Comparison of ENCODE assay signal across 16 cellular contexts in genomic region chr11:67393437-67393836, GRCh38. TPM values are rescaled to one million over a fixed set of nuclear protein-coding genes. Genes with fewer than 3 reads are reported as not detected.
DNase-seq lines count a peak whose midpoint lies in the region; ATAC-seq and TF ChIP-seq lines count a peak whose summit lies in the region.
"Had no signal": no experiment of that assay in that cellular context is flagged by ENCODE, and none has a peak within 500 bp of the region (broad histone marks: within the 10 kb centered on the region; RNA-seq: fewer than 3 reads in every experiment).

No MANE protein-coding gene starts in this region.

- CTCF ChIA-PET in activated naive CD4-positive, alpha-beta T cell treated with anti-CD3 and anti-CD28 coated beads for 36 hours (lab: Charles Lee) = interaction anchor here (0.8 to 1.0 kb wide), 2 partner anchors 9 to 27 kb away, joined by 3 read pairs; no protein-coding TSS in a partner anchor
- CTCF ChIA-PET in activated CD8-positive, alpha-beta T cell treated with anti-CD3 and anti-CD28 coated beads for 36 hours (lab: Charles Lee) = interaction anchor here (6.1 kb wide), 1 partner anchor 11 kb away, joined by 36 read pairs; no protein-coding TSS in a partner anchor

- H3K27ac Mint-ChIP-seq in activated naive CD4-positive, alpha-beta T cell treated with anti-CD3 and anti-CD28 coated beads for 36 hours = no peak overlapping the region
- no peak overlapping the region for H3K27ac Mint-ChIP-seq in activated naive CD4-positive, alpha-beta T cell treated with anti-CD3 and anti-CD28 coated beads, Interleukin-2, amount 50 U/mL, for 72 hours
- H3K27ac Mint-ChIP-seq in activated CD8-positive, alpha-beta T cell treated with anti-CD3 and anti-CD28 coated beads for 36 hours = peak overlapping the region; percentile 35
- peak overlapping the region; percentile 17 for H3K27ac Mint-ChIP-seq in memory B cell
- no peak overlapping the region for H3K27ac Mint-ChIP-seq in stimulated activated naive CD8-positive, alpha-beta T cell treated with anti-CD3 and anti-CD28 coated beads, Interleukin-15, Interleukin-2, amounts not matched to agents 100 ng/mL and 50 ng/mL, for 24 hours

- POLR2A ChIA-PET in activated CD8-positive, alpha-beta T cell treated with anti-CD3 and anti-CD28 coated beads for 36 hours (lab: Charles Lee) = interaction anchor here (1.3 to 7.9 kb wide), 6 partner anchors 8 to 44 kb away, joined by 5 to 40 read pairs (median 16); partner anchors contain the start of genes POLD4, PPP1CA, PTPRCAP and RPS6KB2

- no peak for TF ChIP-seq CTCF in activated CD8-positive, alpha-beta T cell treated with anti-CD3 and anti-CD28 coated beads for 36 hours (IDR thresholded peaks at IDR 0.05)

- DNase-seq in activated naive CD4-positive, alpha-beta T cell treated with anti-CD3 and anti-CD28 coated beads for 36 hours = no peak
- DNase-seq in activated naive CD4-positive, alpha-beta T cell treated with anti-CD3 and anti-CD28 coated beads, Interleukin-2, amount 50 U/mL, for 72 hours (ENCODE audit: low spot score in 2 of 2) = no peak
- DNase-seq in activated CD8-positive, alpha-beta T cell treated with anti-CD3 and anti-CD28 coated beads for 36 hours = no peak
- no peak for DNase-seq in memory B cell (ENCODE audit: low spot score in 2 of 2)
- no peak for DNase-seq in NCI-H146 (lab: John Stamatoyannopoulos, UW)
- DNase-seq in activated CD4-positive, alpha-beta T cell treated with anti-CD3 and anti-CD28 coated beads for 4 hours = no peak
- DNase-seq: hypothalamus, NCI-H187 treated with DMSO at 0.1 percent for 48 hours, PC-3, SK-N-SH had no signal

- H3K4me3 Mint-ChIP-seq in activated naive CD4-positive, alpha-beta T cell treated with anti-CD3 and anti-CD28 coated beads for 36 hours = peak overlapping the region; percentile 86
- H3K4me3 Mint-ChIP-seq in activated CD8-positive, alpha-beta T cell treated with anti-CD3 and anti-CD28 coated beads for 36 hours = peak overlapping the region; percentile 92
- H3K4me3 Mint-ChIP-seq in memory B cell = peak overlapping the region; percentile 70
- H3K4me3 Mint-ChIP-seq in stimulated activated naive CD8-positive, alpha-beta T cell treated with anti-CD3 and anti-CD28 coated beads, Interleukin-15, Interleukin-2, amounts not matched to agents 100 ng/mL and 50 ng/mL, for 24 hours = peak overlapping the region; percentile 93

- peaks cover 47% of the 10 kb centered on the region for H3K4me1 Mint-ChIP-seq in activated naive CD4-positive, alpha-beta T cell treated with anti-CD3 and anti-CD28 coated beads for 36 hours (ENCODE audit: low read depth)
- peaks cover 46% of the 10 kb centered on the region for H3K4me1 Mint-ChIP-seq in activated CD8-positive, alpha-beta T cell treated with anti-CD3 and anti-CD28 coated beads for 36 hours (ENCODE audit: low read depth)
- peaks cover 42% of the 10 kb centered on the region for H3K4me1 Mint-ChIP-seq in memory B cell
- H3K4me1 Mint-ChIP-seq in stimulated activated naive CD8-positive, alpha-beta T cell treated with anti-CD3 and anti-CD28 coated beads, Interleukin-15, Interleukin-2, amounts not matched to agents 100 ng/mL and 50 ng/mL, for 24 hours (ENCODE audit: low read depth) = peaks cover 56% of the 10 kb centered on the region

- H3K27me3 Mint-ChIP-seq in activated naive CD4-positive, alpha-beta T cell treated with anti-CD3 and anti-CD28 coated beads for 36 hours (ENCODE audit: low read depth) = no peaks in the 10 kb centered on the region
- no peaks in the 10 kb centered on the region for H3K27me3 Mint-ChIP-seq in activated CD8-positive, alpha-beta T cell treated with anti-CD3 and anti-CD28 coated beads for 36 hours
- no peaks in the 10 kb centered on the region for H3K27me3 Mint-ChIP-seq in memory B cell
- no peaks in the 10 kb centered on the region for H3K27me3 Mint-ChIP-seq in stimulated activated naive CD8-positive, alpha-beta T cell treated with anti-CD3 and anti-CD28 coated beads, Interleukin-15, Interleukin-2, amounts not matched to agents 100 ng/mL and 50 ng/mL, for 24 hours

- intact Hi-C loops in activated naive CD4-positive, alpha-beta T cell treated with anti-CD3 and anti-CD28 coated beads for 36 hours (cut with micrococcal nuclease) = loop anchor here (5.0 kb wide), 1 partner anchor 151 kb away; no protein-coding TSS in a partner anchor
- intact Hi-C loops in activated CD8-positive, alpha-beta T cell treated with anti-CD3 and anti-CD28 coated beads for 36 hours (cut with micrococcal nuclease) = no loop called here

- H3K9me3 Mint-ChIP-seq in activated naive CD4-positive, alpha-beta T cell treated with anti-CD3 and anti-CD28 coated beads for 36 hours = no peaks in the 10 kb centered on the region
- no peaks in the 10 kb centered on the region for H3K9me3 Mint-ChIP-seq in activated naive CD4-positive, alpha-beta T cell treated with anti-CD3 and anti-CD28 coated beads, Interleukin-2, amount 50 U/mL, for 72 hours
- no peaks in the 10 kb centered on the region for H3K9me3 Mint-ChIP-seq in activated CD8-positive, alpha-beta T cell treated with anti-CD3 and anti-CD28 coated beads for 36 hours
- H3K9me3 Mint-ChIP-seq in memory B cell = no peaks in the 10 kb centered on the region
- H3K9me3 Mint-ChIP-seq in stimulated activated naive CD8-positive, alpha-beta T cell treated with anti-CD3 and anti-CD28 coated beads, Interleukin-15, Interleukin-2, amounts not matched to agents 100 ng/mL and 50 ng/mL, for 24 hours = no peaks in the 10 kb centered on the region

- ATAC-seq in activated naive CD4-positive, alpha-beta T cell treated with anti-CD3 and anti-CD28 coated beads, Interleukin-2, amount 50 U/mL, for 72 hours = no peak
- no peak for ATAC-seq in activated CD8-positive, alpha-beta T cell treated with anti-CD3 and anti-CD28 coated beads for 36 hours
- ATAC-seq in memory B cell (ENCODE audit: low read depth) (no peak), HG02763 (IDR thresholded peaks at IDR 0.05; ENCODE audit: unreplicated experiment) (no peak)
- ATAC-seq: left lung, PC-3 had no signal

- peaks cover 13% of the 10 kb centered on the region for H3K36me3 Mint-ChIP-seq in activated naive CD4-positive, alpha-beta T cell treated with anti-CD3 and anti-CD28 coated beads for 36 hours (ENCODE audit: low read depth)
- H3K36me3 Mint-ChIP-seq in activated naive CD4-positive, alpha-beta T cell treated with anti-CD3 and anti-CD28 coated beads, Interleukin-2, amount 50 U/mL, for 72 hours = peaks cover 9 to 16% of the 10 kb centered on the region in 2 donors
- peaks cover 24% of the 10 kb centered on the region for H3K36me3 Mint-ChIP-seq in activated CD8-positive, alpha-beta T cell treated with anti-CD3 and anti-CD28 coated beads for 36 hours (ENCODE audit: low read depth)
- peaks cover 6% of the 10 kb centered on the region for H3K36me3 Mint-ChIP-seq in memory B cell
- H3K36me3 Mint-ChIP-seq in stimulated activated naive CD8-positive, alpha-beta T cell treated with anti-CD3 and anti-CD28 coated beads, Interleukin-15, Interleukin-2, amounts not matched to agents 100 ng/mL and 50 ng/mL, for 24 hours (ENCODE audit: low read depth) = peaks cover 18% of the 10 kb centered on the region

RNA-seq across cellular contexts. Expression of gene RAD9A, which starts 1.7 kb away (rescaled TPM):
- 10 to 100 TPM; 29.5 to 30.7 TPM for total RNA-seq in activated naive CD4-positive, alpha-beta T cell treated with anti-CD3 and anti-CD28 coated beads for 36 hours
- total RNA-seq in activated naive CD4-positive, alpha-beta T cell treated with anti-CD3 and anti-CD28 coated beads, Interleukin-2, amount 50 U/mL, for 72 hours = 10 to 100 TPM; 35.6 to 53.7 TPM
- total RNA-seq in activated CD8-positive, alpha-beta T cell treated with anti-CD3 and anti-CD28 coated beads for 36 hours = 10 to 100 TPM; 29.7 to 30.6 TPM

RNA-seq across cellular contexts. Expression of gene PPP1CA, which starts 8.2 kb away (rescaled TPM):
- 100 to 1,000 TPM; 202 to 204 TPM for total RNA-seq in activated naive CD4-positive, alpha-beta T cell treated with anti-CD3 and anti-CD28 coated beads for 36 hours
- total RNA-seq in activated naive CD4-positive, alpha-beta T cell treated with anti-CD3 and anti-CD28 coated beads, Interleukin-2, amount 50 U/mL, for 72 hours = 100 to 1,000 TPM; 238 to 253 TPM
- 100 to 1,000 TPM; 249 to 258 TPM for total RNA-seq in activated CD8-positive, alpha-beta T cell treated with anti-CD3 and anti-CD28 coated beads for 36 hours

RNA-seq across cellular contexts. Expression of gene TBC1D10C, which starts 10.4 kb away (rescaled TPM):
- total RNA-seq in activated naive CD4-positive, alpha-beta T cell treated with anti-CD3 and anti-CD28 coated beads for 36 hours = 10 to 100 TPM; 73.7 to 81.4 TPM
- 100 to 1,000 TPM; 135 to 155 TPM for total RNA-seq in activated naive CD4-positive, alpha-beta T cell treated with anti-CD3 and anti-CD28 coated beads, Interleukin-2, amount 50 U/mL, for 72 hours
- 100 to 1,000 TPM; 138 to 144 TPM for total RNA-seq in activated CD8-positive, alpha-beta T cell treated with anti-CD3 and anti-CD28 coated beads for 36 hours
- total RNA-seq: fibroblast of lung, myocyte, NCI-H460, PC-3 had no signal

RNA-seq across cellular contexts. Expression of gene CLCF1, which starts 20.0 kb away (rescaled TPM):
- not detected for total RNA-seq in activated naive CD4-positive, alpha-beta T cell treated with anti-CD3 and anti-CD28 coated beads for 36 hours
- total RNA-seq in activated naive CD4-positive, alpha-beta T cell treated with anti-CD3 and anti-CD28 coated beads, Interleukin-2, amount 50 U/mL, for 72 hours = under 1 TPM in 1 of 2 donors, not detected in 1; 0.89 TPM
- under 1 TPM; 0.79 to 0.81 TPM for total RNA-seq in activated CD8-positive, alpha-beta T cell treated with anti-CD3 and anti-CD28 coated beads for 36 hours

RNA-seq across cellular contexts. Expression of gene CARNS1, which starts 22.0 kb away (rescaled TPM):
- 1 to 10 TPM in 1 of 2 experiments, under 1 TPM in 1; 0.91 to 2.0 TPM for total RNA-seq in activated naive CD4-positive, alpha-beta T cell treated with anti-CD3 and anti-CD28 coated beads for 36 hours
- 1 to 10 TPM; 1.4 to 4.5 TPM for total RNA-seq in activated naive CD4-positive, alpha-beta T cell treated with anti-CD3 and anti-CD28 coated beads, Interleukin-2, amount 50 U/mL, for 72 hours
- total RNA-seq in activated CD8-positive, alpha-beta T cell treated with anti-CD3 and anti-CD28 coated beads for 36 hours = 1 to 10 TPM; 6.2 to 6.9 TPM

Comparison
In these comparisons a context has a peak if more than half of its experiments do, and no peak if none do; other contexts are left out.
1. H3K27ac Mint-ChIP-seq: peak in activated CD8-positive, alpha-beta T cell treated with anti-CD3 and anti-CD28 coated beads for 36 hours (single experiment) and memory B cell (single experiment); none in activated naive CD4-positive, alpha-beta T cell treated with anti-CD3 and anti-CD28 coated beads for 36 hours (single experiment), activated naive CD4-positive, alpha-beta T cell treated with anti-CD3 and anti-CD28 coated beads, Interleukin-2, amount 50 U/mL, for 72 hours (0 of 2) and stimulated activated naive CD8-positive, alpha-beta T cell treated with anti-CD3 and anti-CD28 coated beads, Interleukin-15, Interleukin-2, amounts not matched to agents 100 ng/mL and 50 ng/mL, for 24 hours (single experiment).
2. Peak in every context shown above with its lines, with median percentiles within 50 percentile points of each other: H3K4me3 Mint-ChIP-seq.